ENCODE assay signal across 8 cellular contexts in the genomic region with DNA sequence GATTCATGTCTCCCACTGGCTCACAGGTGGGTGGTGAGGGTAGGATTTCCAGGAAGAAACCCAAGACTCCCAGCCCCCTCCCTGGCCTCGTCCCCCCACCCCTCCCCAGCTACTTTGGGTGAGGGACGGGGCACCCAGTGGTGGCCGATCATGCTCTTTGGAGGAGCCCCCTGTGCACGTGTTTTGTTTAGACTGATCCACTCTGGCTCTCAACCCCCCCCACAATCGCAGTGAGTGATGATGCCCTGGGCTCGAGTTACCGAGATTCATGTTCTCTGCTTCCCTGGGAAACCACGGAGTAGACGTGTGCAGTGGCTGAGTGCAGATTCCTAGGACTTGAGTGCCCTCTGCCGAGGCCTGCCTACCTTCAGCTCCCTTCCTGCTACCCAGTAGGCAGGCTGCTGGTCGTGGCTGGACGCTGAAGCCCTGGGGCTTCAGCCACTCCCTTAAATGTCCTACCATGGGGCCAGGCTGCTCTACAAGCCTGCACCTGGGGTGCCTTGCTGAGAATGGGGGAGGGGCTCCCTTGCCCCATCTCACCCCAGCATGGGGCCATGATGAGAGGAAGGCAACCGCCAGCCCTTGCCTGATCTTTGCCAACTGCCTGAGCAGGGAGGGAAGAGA. TPM values are rescaled to one million over a fixed set of nuclear protein-coding genes. Genes with fewer than 3 reads are reported as not detected.
DNase-seq lines count a peak whose midpoint lies in the region; ATAC-seq lines count a peak whose summit lies in the region.

No MANE protein-coding gene starts in this region.

- no peak overlapping the region for H2BK5ac ChIP-seq in neuronal stem cell (ENCODE audit: low read length)

- no peak overlapping the region for H3K23ac ChIP-seq in neuronal stem cell (ENCODE audit: low read depth, low read length, poor library complexity)

- WGBS in GM23248 (ENCODE audit: low coverage in 1 of 2, low lambda C conversion rate in 2 of 2, missing lambda C conversion rate in 2 of 2), 2 experiments: 4 to 8% methylated on average over 13 of the region's 13 CpGs
- no CpG with 5 or more reads among the region's 13 CpGs for WGBS in neuronal stem cell (ENCODE audit: extremely low coverage in 2 of 2, insufficient read length in 2 of 2, insufficient replicate concordance in 1 of 2), 2 donors
- WGBS in aorta, 2 donors: 1 to 2% methylated on average over 13 of the region's 13 CpGs

- no peaks in the 10 kb centered on the region for H3K79me1 ChIP-seq in neuronal stem cell (ENCODE audit: low read depth, low read length)

- no peaks in the 10 kb centered on the region for H4K20me1 ChIP-seq in GM23248 (ENCODE audit: insufficient read depth)

- H4K8ac ChIP-seq in neuronal stem cell (ENCODE audit: low read depth, low read length): no peak overlapping the region

- H3K4me2 ChIP-seq in GM23248 (ENCODE audit: unreplicated experiment) (no peak overlapping the region), neuronal stem cell (ENCODE audit: insufficient read depth, low read length, poor library complexity, severe bottlenecking) (peak overlapping the region; percentile 31)

- H2AFZ ChIP-seq in GM23248: no peak overlapping the region
- no peak overlapping the region for H2AFZ ChIP-seq in neuronal stem cell (ENCODE audit: low read length)

- H3K36me3 ChIP-seq in GM23248 (ENCODE audit: low read depth): no peaks in the 10 kb centered on the region
- H3K36me3 ChIP-seq in neuronal stem cell (replicated peaks in 1 of 2; ENCODE audit: control insufficient read depth in 2 of 2, insufficient read depth in 2 of 2, low read length in 2 of 2): no peaks in the 10 kb centered on the region
- no peaks in the 10 kb centered on the region for H3K36me3 ChIP-seq in aorta (ENCODE audit: control insufficient read depth in 1 of 2, insufficient read depth in 2 of 2, low read length in 1 of 2)

- H3K14ac ChIP-seq in neuronal stem cell (ENCODE audit: low read length): no peak overlapping the region

- no peaks in the 10 kb centered on the region for H3K4me1 ChIP-seq in GM23248 (ENCODE audit: insufficient read depth)
- H3K4me1 ChIP-seq in neuronal stem cell (ENCODE audit: control insufficient read depth in 2 of 2, insufficient read depth in 1 of 2, low read depth in 1 of 2, low read length in 2 of 2): peaks cover 0 to 50% of the 10 kb centered on the region in 2 donors
- no peaks in the 10 kb centered on the region for H3K4me1 ChIP-seq in aorta (ENCODE audit: control insufficient read depth in 1 of 2, insufficient read depth in 2 of 2, low read length in 2 of 2)

- no peak overlapping the region for H3K4ac ChIP-seq in neuronal stem cell (ENCODE audit: low read length)

- H2BK15ac ChIP-seq in neuronal stem cell (ENCODE audit: low read length): peak overlapping the region; percentile 29

- H3K9me3 ChIP-seq in GM23248 (ENCODE audit: low read depth): no peaks in the 10 kb centered on the region
- H3K9me3 ChIP-seq in neuronal stem cell (replicated peaks in 1 of 2; ENCODE audit: control insufficient read depth in 2 of 2, insufficient read depth in 1 of 2, low read depth in 1 of 2, low read length in 2 of 2): no peaks in the 10 kb centered on the region
- peaks cover 3% of the 10 kb centered on the region for H3K9me3 ChIP-seq in aorta (ENCODE audit: control insufficient read depth, low read length)

- in situ Hi-C loops in GM23248 (cut with MboI) (no loop called here), T47D (cut with HindIII; ENCODE audit: low pct_unique_long_range_greater_than_20kb, low sequenced_read_pairs) (no loop called here)

- H2BK120ac ChIP-seq in neuronal stem cell (ENCODE audit: low read depth, low read length): no peak overlapping the region

- peak overlapping the region; percentile 14 for H2AK5ac ChIP-seq in neuronal stem cell (ENCODE audit: low read depth, low read length)

- DNase-seq in GM23248 (peak; percentile 18), NCI-H2107 (lab: John Stamatoyannopoulos, UW) (peak; percentile 99), T47D (ENCODE audit: low read depth in 1 of 2, low spot score in 1 of 2) (peak; percentile 39 to 94), neuronal stem cell (ENCODE audit: low spot score) (no peak), T-helper 1 cell (no peak), aorta (no peak)

- H3K27ac ChIP-seq in GM23248: no peak overlapping the region
- H3K27ac ChIP-seq in neuronal stem cell (replicated peaks; ENCODE audit: low read length): no peak overlapping the region
- H3K27ac ChIP-seq in aorta (ENCODE audit: low read depth in 1 of 2, low read length in 2 of 2): no peak overlapping the region

- no peaks in the 10 kb centered on the region for H3K79me2 ChIP-seq in GM23248 (ENCODE audit: insufficient read depth)

- intact Hi-C loops in aorta (cut with DNase I): no loop called here

- peak overlapping the region; percentile 53 for H2BK12ac ChIP-seq in neuronal stem cell (ENCODE audit: low read length)

- H3K9me2 ChIP-seq in GM23248 (ENCODE audit: insufficient read depth): no peaks in the 10 kb centered on the region

- H4K91ac ChIP-seq in neuronal stem cell (ENCODE audit: low read depth, low read length, poor library complexity): no peak overlapping the region

- no peaks in the 10 kb centered on the region for H3F3A ChIP-seq in GM23248 (ENCODE audit: insufficient read depth)

- H3K4me3 ChIP-seq in GM23248 (no peak overlapping the region), neuronal stem cell (ENCODE audit: low read length in 2 of 2) (no peak overlapping the region), aorta (ENCODE audit: low read length in 2 of 2) (no peak overlapping the region)

- peak overlapping the region; percentile 50 for H3K18ac ChIP-seq in neuronal stem cell (ENCODE audit: low read length)

- peaks cover 20% of the 10 kb centered on the region for H3K27me3 ChIP-seq in GM23248 (replicated peaks; ENCODE audit: insufficient read depth)
- peaks cover 14 to 74% (median 36%) of the 10 kb centered on the region in 3 experiments for H3K27me3 ChIP-seq in neuronal stem cell (ENCODE audit: control insufficient read depth in 3 of 3, insufficient read depth in 3 of 3, low read depth in 1 of 3, low read length in 3 of 3)
- peaks cover 0 to 4% of the 10 kb centered on the region in 2 donors for H3K27me3 ChIP-seq in aorta (ENCODE audit: control insufficient read depth in 1 of 2, insufficient read depth in 2 of 2, low read length in 1 of 2)

- no peak overlapping the region for H3K9ac ChIP-seq in GM23248
- H3K9ac ChIP-seq in neuronal stem cell (ENCODE audit: low read depth, low read length, poor library complexity): no peak overlapping the region

- ATAC-seq in GM21576 (IDR thresholded peaks at IDR 0.05; ENCODE audit: unreplicated experiment): no peak
- no peak for ATAC-seq in GM18909 (IDR thresholded peaks at IDR 0.05; ENCODE audit: poor library complexity, unreplicated experiment)
- ATAC-seq in aorta (ENCODE audit: low FRiP score): no peak

RNA-seq across cellular contexts. Expression of gene GRIK3, which starts 3.9 kb away (rescaled TPM):
- not detected in 2 replicates for total RNA-seq in GM23248 (2014; rRNA removed; shearing (Covaris generic))
- polyA plus RNA-seq in GM23248 (2016; fragmentation: Nextera tagmentation; extraction: Ambion mirVana) (not detected in 2 replicates), aorta (not detected)
- polyA plus RNA-seq in neuronal stem cell (2013, experiment 1 of 2): 1.2 TPM
- polyA plus RNA-seq in neuronal stem cell (2013, experiment 2 of 2): 1.1 TPM
- total RNA-seq in aorta: 1 to 10 TPM in 1 of 2 donors, under 1 TPM in 1; 0.68 to 1.6 TPM

Comparison
In these comparisons a context has a peak if more than half of its experiments do, and no peak if none do; other contexts are left out.
1. DNase-seq: peak in GM23248 (single experiment), NCI-H2107 (single experiment) and T47D (2 of 2); none in neuronal stem cell (single experiment), T-helper 1 cell (0 of 5) and aorta (0 of 2).